In genomic region chr1:157978547-157979403, GRCh38 we compare ENCODE assay signal across 13 cellular contexts. TPM values are rescaled to one million over a fixed set of nuclear protein-coding genes. Genes with fewer than 3 reads are reported as not detected.
DNase-seq lines count a peak whose midpoint lies in the region; ATAC-seq, FAIRE-seq and TF ChIP-seq lines count a peak whose summit lies in the region.
"Had no signal": no experiment of that assay in that cellular context is flagged by ENCODE, and none has a peak within 500 bp of the region (broad histone marks: within the 10 kb centered on the region; RNA-seq: fewer than 3 reads in every experiment).

No MANE protein-coding gene starts in this region.

- peak overlapping the region; percentile 84 for H2AFZ ChIP-seq in endothelial cell of umbilical vein (ENCODE audit: low read depth, low read length)

- no peaks in the 10 kb centered on the region for H3K79me2 ChIP-seq in endothelial cell of umbilical vein (ENCODE audit: control insufficient read depth, insufficient read depth, low read length)

- intact Hi-C loops in activated naive CD4-positive, alpha-beta T cell treated with anti-CD3 and anti-CD28 coated beads for 36 hours (cut with micrococcal nuclease) = no loop called here
- intact Hi-C loops in endothelial cell of umbilical vein (cut with micrococcal nuclease) (no loop called here), lower lobe of right lung (cut with DNase I) (no loop called here), transverse colon (cut with DNase I; ENCODE audit: low total_unique reads) (no loop called here)
- intact Hi-C loops in activated CD8-positive, alpha-beta T cell treated with anti-CD3 and anti-CD28 coated beads for 36 hours (cut with micrococcal nuclease) = no loop called here

- H3K9me3 ChIP-seq in endothelial cell of umbilical vein (replicated peaks; ENCODE audit: control insufficient read depth, insufficient read depth, low read length) (no peaks in the 10 kb centered on the region), lower lobe of right lung (no peaks in the 10 kb centered on the region), transverse colon (no peaks in the 10 kb centered on the region)

- no peak overlapping the region for H3K4me3 Mint-ChIP-seq in activated naive CD4-positive, alpha-beta T cell treated with anti-CD3 and anti-CD28 coated beads for 36 hours
- no peak overlapping the region for H3K4me3 Mint-ChIP-seq in activated CD8-positive, alpha-beta T cell treated with anti-CD3 and anti-CD28 coated beads for 36 hours
- H3K4me3 Mint-ChIP-seq: activated CD4-positive, alpha-beta memory T cell treated with anti-CD3 and anti-CD28 coated beads for 36 hours; activated naive CD4-positive, alpha-beta T cell treated with anti-CD3 and anti-CD28 coated beads, Interleukin-2, amount 50 U/mL, for 24 hours; immature natural killer cell had no signal

- POLR2A ChIA-PET in endothelial cell of umbilical vein (lab: Charles Lee) = no interaction called here
- POLR2A ChIA-PET in activated CD8-positive, alpha-beta T cell treated with anti-CD3 and anti-CD28 coated beads for 36 hours (lab: Charles Lee) = no interaction called here

- H3K9ac ChIP-seq in endothelial cell of umbilical vein (replicated peaks; ENCODE audit: extremely low read depth, insufficient read depth, low read length) = no peak overlapping the region

- TF ChIP-seq CTCF in endothelial cell of umbilical vein (IDR thresholded peaks at IDR 0.05; ENCODE audit: extremely low read depth in 1 of 2, insufficient read depth in 1 of 2, low read depth in 1 of 2, low read length in 2 of 2) = peak in 1 of 2 donors; percentile 19
- TF ChIP-seq CTCF in lower lobe of right lung (IDR thresholded peaks at IDR 0.05) = no peak
- TF ChIP-seq CTCF in transverse colon (IDR thresholded peaks at IDR 0.05) = no peak
- no peak for TF ChIP-seq CTCF in activated CD8-positive, alpha-beta T cell treated with anti-CD3 and anti-CD28 coated beads for 36 hours (IDR thresholded peaks at IDR 0.05)

- no peak for TF ChIP-seq POLR2A in endothelial cell of umbilical vein (IDR thresholded peaks at IDR 0.05; ENCODE audit: low read depth, low read length)
- TF ChIP-seq POLR2A in transverse colon (IDR thresholded peaks at IDR 0.05) = no peak

- peak; percentile 5 for DNase-seq in activated naive CD4-positive, alpha-beta T cell treated with anti-CD3 and anti-CD28 coated beads for 36 hours
- DNase-seq in activated naive CD4-positive, alpha-beta T cell treated with anti-CD3 and anti-CD28 coated beads, Interleukin-2, amount 50 U/mL, for 16 hours = no peak
- DNase-seq in endothelial cell of umbilical vein (ENCODE audit: low read depth, low spot score) = no peak
- DNase-seq in lower lobe of right lung = no peak
- DNase-seq in transverse colon = peak; percentile 43
- no peak for DNase-seq in activated CD8-positive, alpha-beta T cell treated with anti-CD3 and anti-CD28 coated beads for 36 hours
- DNase-seq in GF-D8 (lab: John Stamatoyannopoulos, UW) = no peak
- DNase-seq: activated CD4-positive, alpha-beta memory T cell treated with anti-CD3 and anti-CD28 coated beads for 36 hours; immature natural killer cell; stimulated activated CD4-positive, alpha-beta T cell treated with anti-CD3 and anti-CD28 coated beads, Interleukin-4, amount 100 ng/mL, for 1 hour; T-helper 1 cell had no signal

- H4K20me1 ChIP-seq in endothelial cell of umbilical vein (replicated peaks; ENCODE audit: control insufficient read depth, extremely low read depth, insufficient read depth, low read length) = no peaks in the 10 kb centered on the region

- no peak for FAIRE-seq in endothelial cell of umbilical vein (lab: Jason Lieb, UNC)

- ATAC-seq in lower lobe of right lung (peak in 1 of 2 donors; percentile 62), GM19395 (IDR thresholded peaks at IDR 0.05; ENCODE audit: unreplicated experiment) (no peak)
- ATAC-seq in activated CD8-positive, alpha-beta T cell treated with anti-CD3 and anti-CD28 coated beads for 36 hours = no peak

- no peak overlapping the region for H3K27ac Mint-ChIP-seq in activated naive CD4-positive, alpha-beta T cell treated with anti-CD3 and anti-CD28 coated beads for 36 hours
- H3K27ac Mint-ChIP-seq in activated CD8-positive, alpha-beta T cell treated with anti-CD3 and anti-CD28 coated beads for 36 hours = no peak overlapping the region
- H3K27ac Mint-ChIP-seq: activated CD4-positive, alpha-beta memory T cell treated with anti-CD3 and anti-CD28 coated beads for 36 hours; activated naive CD4-positive, alpha-beta T cell treated with anti-CD3 and anti-CD28 coated beads, Interleukin-2, amount 50 U/mL, for 24 hours; immature natural killer cell had no signal

- H3K36me3 Mint-ChIP-seq in activated naive CD4-positive, alpha-beta T cell treated with anti-CD3 and anti-CD28 coated beads for 36 hours (ENCODE audit: low read depth) = no peaks in the 10 kb centered on the region
- no peaks in the 10 kb centered on the region for H3K36me3 Mint-ChIP-seq in activated CD8-positive, alpha-beta T cell treated with anti-CD3 and anti-CD28 coated beads for 36 hours (ENCODE audit: low read depth)
- H3K36me3 Mint-ChIP-seq: activated CD4-positive, alpha-beta memory T cell treated with anti-CD3 and anti-CD28 coated beads for 36 hours; activated naive CD4-positive, alpha-beta T cell treated with anti-CD3 and anti-CD28 coated beads, Interleukin-2, amount 50 U/mL, for 24 hours had no signal

- no TSS peak for BruUV-seq in endothelial cell of umbilical vein (replicated peaks; lab: Mats Ljungman, UMichigan)

- dilution Hi-C loops in endothelial cell of umbilical vein (cut with MboI; ENCODE audit: extremely low pct_ligation_motif_present, low sequenced_read_pairs) = no loop called here

- peak overlapping the region; percentile 41 for H3K4me2 ChIP-seq in endothelial cell of umbilical vein (ENCODE audit: insufficient read depth, low read length)

- CTCF ChIA-PET in activated naive CD4-positive, alpha-beta T cell treated with anti-CD3 and anti-CD28 coated beads for 36 hours (lab: Charles Lee) = interaction anchor here (0.6 to 1.0 kb wide), 2 partner anchors 107 to 135 kb away, joined by 3 to 5 read pairs; no protein-coding TSS in a partner anchor
- CTCF ChIA-PET in endothelial cell of umbilical vein (lab: Charles Lee) = interaction anchor here (0.7 to 4.0 kb wide), 9 partner anchors 8 to 143 kb away, joined by 3 to 31 read pairs (median 4); no protein-coding TSS in a partner anchor
- CTCF ChIA-PET in activated CD8-positive, alpha-beta T cell treated with anti-CD3 and anti-CD28 coated beads for 36 hours (lab: Charles Lee) = no interaction called here

- H3K4me1 Mint-ChIP-seq in activated naive CD4-positive, alpha-beta T cell treated with anti-CD3 and anti-CD28 coated beads for 36 hours (ENCODE audit: low read depth) = no peaks in the 10 kb centered on the region
- no peaks in the 10 kb centered on the region for H3K4me1 Mint-ChIP-seq in activated CD8-positive, alpha-beta T cell treated with anti-CD3 and anti-CD28 coated beads for 36 hours (ENCODE audit: low read depth)
- H3K4me1 Mint-ChIP-seq: activated naive CD4-positive, alpha-beta T cell treated with anti-CD3 and anti-CD28 coated beads, Interleukin-2, amount 50 U/mL, for 24 hours; immature natural killer cell had no signal

- no peaks in the 10 kb centered on the region for H3K36me3 ChIP-seq in endothelial cell of umbilical vein (ENCODE audit: control insufficient read depth in 2 of 2, extremely low read depth in 1 of 2, insufficient read depth in 2 of 2, low read length in 2 of 2)
- H3K36me3 ChIP-seq in lower lobe of right lung = no peaks in the 10 kb centered on the region
- no peaks in the 10 kb centered on the region for H3K36me3 ChIP-seq in transverse colon

- 32 to 60% methylated on average over 1 to 23 of the region's 38 CpGs for WGBS in transverse colon (ENCODE audit: low coverage in 1 of 2), 2 donors

- H3K27me3 Mint-ChIP-seq in activated naive CD4-positive, alpha-beta T cell treated with anti-CD3 and anti-CD28 coated beads for 36 hours (ENCODE audit: low read depth) = peaks cover 33% of the 10 kb centered on the region
- H3K27me3 Mint-ChIP-seq in activated CD8-positive, alpha-beta T cell treated with anti-CD3 and anti-CD28 coated beads for 36 hours = peaks cover 22% of the 10 kb centered on the region

- no peak overlapping the region for H3K27ac ChIP-seq in endothelial cell of umbilical vein (ENCODE audit: insufficient read depth, low read depth, low read length)
- no peak overlapping the region for H3K27ac ChIP-seq in lower lobe of right lung
- H3K27ac ChIP-seq in transverse colon = no peak overlapping the region

- no peaks in the 10 kb centered on the region for H3K9me1 ChIP-seq in endothelial cell of umbilical vein (replicated peaks; ENCODE audit: control insufficient read depth, extremely low read depth, insufficient read depth, low read length)

- H3K4me1 ChIP-seq in endothelial cell of umbilical vein (ENCODE audit: control insufficient read depth, extremely low read depth, insufficient read depth, low read length) (peaks cover 3% of the 10 kb centered on the region), lower lobe of right lung (no peaks in the 10 kb centered on the region), transverse colon (peaks cover 0 to 8% (median 3%) of the 10 kb centered on the region in 4 donors)

- TF ChIP-seq EP300 in transverse colon (IDR thresholded peaks at IDR 0.05; ENCODE audit: low read depth) = no peak

- H3K27me3 ChIP-seq in endothelial cell of umbilical vein (ENCODE audit: control insufficient read depth in 2 of 2, insufficient read depth in 2 of 2, low read length in 2 of 2) = peaks cover 22 to 25% of the 10 kb centered on the region in 2 experiments
- H3K27me3 ChIP-seq in lower lobe of right lung (ENCODE audit: low read depth) = peaks cover 14% of the 10 kb centered on the region
- no peaks in the 10 kb centered on the region for H3K27me3 ChIP-seq in transverse colon

- H3K9me3 Mint-ChIP-seq in activated naive CD4-positive, alpha-beta T cell treated with anti-CD3 and anti-CD28 coated beads for 36 hours = no peaks in the 10 kb centered on the region
- H3K9me3 Mint-ChIP-seq in activated CD8-positive, alpha-beta T cell treated with anti-CD3 and anti-CD28 coated beads for 36 hours = no peaks in the 10 kb centered on the region
- H3K9me3 Mint-ChIP-seq: activated CD4-positive, alpha-beta memory T cell treated with anti-CD3 and anti-CD28 coated beads for 36 hours; activated naive CD4-positive, alpha-beta T cell treated with anti-CD3 and anti-CD28 coated beads, Interleukin-2, amount 50 U/mL, for 24 hours; immature natural killer cell had no signal

- H3K4me3 ChIP-seq in endothelial cell of umbilical vein (replicated peaks in 1 of 3; ENCODE audit: insufficient read depth in 1 of 3, low read depth in 1 of 3, low read length in 3 of 3) (peak overlapping the region in 1 of 3 experiments; percentile 7), lower lobe of right lung (peak overlapping the region; percentile 35), transverse colon (peak overlapping the region in 2 of 4 donors; percentile 25 to 33)

- in situ Hi-C loops in transverse colon (cut with MboI; ENCODE audit: low pct_ligation_motif_present in 1 of 4, low pct_unique_long_range_greater_than_20kb in 1 of 4, low sequenced_read_pairs in 3 of 4) = loop anchor here in 1 of 4 donors (25.0 kb wide), 1 partner anchor 109 kb away; no protein-coding TSS in a partner anchor

RNA-seq across cellular contexts. Expression of gene KIRREL1, which starts 14.7 kb away (rescaled TPM):
- under 1 TPM in 1 of 2 experiments, not detected in 1; 0.05 TPM for total RNA-seq in activated naive CD4-positive, alpha-beta T cell treated with anti-CD3 and anti-CD28 coated beads for 36 hours
- 53.6 and 57.6 TPM in 2 replicates for total RNA-seq in endothelial cell of umbilical vein
- polyA plus RNA-seq in endothelial cell of umbilical vein = 30.7 and 35.6 TPM in 2 replicates
- polyA plus RNA-seq in endothelial cell of umbilical vein (2011; cell fraction: cytosol; rRNA removed) = 25.8 and 25.9 TPM in 2 replicates
- polyA plus RNA-seq in endothelial cell of umbilical vein (2011; cell fraction: nucleus; rRNA removed) = 62.9 and 76.2 TPM in 2 replicates
- 39.0 and 44.6 TPM in 2 replicates for polyA plus RNA-seq in endothelial cell of umbilical vein (2012)
- 63.2 and 77.1 TPM in 2 replicates for polyA minus RNA-seq in endothelial cell of umbilical vein
- polyA minus RNA-seq in endothelial cell of umbilical vein (2011; cell fraction: cytosol; rRNA and poly(A)+ RNA removed) = 21.1 TPM
- polyA minus RNA-seq in endothelial cell of umbilical vein (2011; cell fraction: nucleus; rRNA and poly(A)+ RNA removed) = 40.4 and 44.9 TPM in 2 replicates
- total RNA-seq in lower lobe of right lung = 26.9 TPM
- total RNA-seq in transverse colon = 10 to 100 TPM in 2 of 4 donors, 1 to 10 TPM in 2; 8.2 to 18.3 (median 12.6) TPM
- under 1 TPM; 0.11 to 0.16 TPM for total RNA-seq in activated CD8-positive, alpha-beta T cell treated with anti-CD3 and anti-CD28 coated beads for 36 hours
- total RNA-seq: activated CD4-positive, alpha-beta memory T cell treated with anti-CD3 and anti-CD28 coated beads for 36 hours had no signal
- polyA plus RNA-seq: immature natural killer cell had no signal

Comparison
In these comparisons a context has a peak if more than half of its experiments do, and no peak if none do; other contexts are left out.
1. DNase-seq: peak in activated naive CD4-positive, alpha-beta T cell treated with anti-CD3 and anti-CD28 coated beads for 36 hours (single experiment) and transverse colon (single experiment); none in activated naive CD4-positive, alpha-beta T cell treated with anti-CD3 and anti-CD28 coated beads, Interleukin-2, amount 50 U/mL, for 16 hours (single experiment), endothelial cell of umbilical vein (single experiment), lower lobe of right lung (single experiment), activated CD8-positive, alpha-beta T cell treated with anti-CD3 and anti-CD28 coated beads for 36 hours (single experiment) and GF-D8 (single experiment).
2. RNA of gene KIRREL1, which starts 14.7 kb away (total RNA-seq): 53.6 to 57.6 TPM in endothelial cell of umbilical vein, 26.9 TPM in lower lobe of right lung (single experiment) and 8.2 to 18.3 TPM in transverse colon; 0.11 to 0.16 TPM in activated CD8-positive, alpha-beta T cell treated with anti-CD3 and anti-CD28 coated beads for 36 hours and 0.05 TPM in activated naive CD4-positive, alpha-beta T cell treated with anti-CD3 and anti-CD28 coated beads for 36 hours; every median in the first group is over 4 times any median in the second.